ENCODE assay signal across 11 cellular contexts in genomic region chr12:79566452-79566851, GRCh38.
A peak's percentile ranks its signal among the peaks of the same experiment; 100 is the strongest.
DNase-seq lines count a peak whose midpoint lies in the region; ATAC-seq, FAIRE-seq and TF ChIP-seq lines count a peak whose summit lies in the region.
"Had no signal": no experiment of that assay in that cellular context is flagged by ENCODE, and none has a peak within 500 bp of the region (broad histone marks: within the 10 kb centered on the region; RNA-seq: fewer than 3 reads in every experiment).

No MANE protein-coding gene starts in this region.

- H3K36me3 ChIP-seq in breast epithelium (peaks cover 3% of the 10 kb centered on the region), endothelial cell of umbilical vein (ENCODE audit: control insufficient read depth in 2 of 2, extremely low read depth in 1 of 2, insufficient read depth in 2 of 2, low read length in 2 of 2) (peaks cover 0 to 4% of the 10 kb centered on the region in 2 experiments), spleen (peaks cover 0 to 15% (median 0%) of the 10 kb centered on the region in 6 donors)
- H3K36me3 ChIP-seq: SJCRH30 had no signal

- ATAC-seq in natural killer cell treated with Interleukin-12 subunit alpha and Interleukin-12 subunit beta and Interleukin-15 and Interleukin-18, amount 100 ng/mL, for 72 hours, result no peak
- no peak for ATAC-seq in GM18519 (IDR thresholded peaks at IDR 0.05; ENCODE audit: low FRiP score, unreplicated experiment)
- ATAC-seq: effector memory CD8-positive, alpha-beta T cell had no signal

- H3K4me3 Mint-ChIP-seq in MCF 10A (ENCODE audit: unreplicated experiment) (no peak overlapping the region), mesothelial cell of epicardium (no peak overlapping the region)
- H3K4me3 Mint-ChIP-seq in natural killer cell treated with Interleukin-12 subunit alpha and Interleukin-12 subunit beta and Interleukin-15 and Interleukin-18, amount 100 ng/mL, for 72 hours, result no peak overlapping the region
- H3K4me3 Mint-ChIP-seq: effector memory CD8-positive, alpha-beta T cell had no signal

- 52 to 71% (median 58%) methylated on average over 3 of the region's 3 CpGs for WGBS in spleen, 5 donors

- H3K36me3 Mint-ChIP-seq in MCF 10A (ENCODE audit: insufficient read depth, unreplicated experiment), result peaks cover 56% of the 10 kb centered on the region
- peaks cover 43% of the 10 kb centered on the region for H3K36me3 Mint-ChIP-seq in mesothelial cell of epicardium
- H3K36me3 Mint-ChIP-seq in natural killer cell treated with Interleukin-12 subunit alpha and Interleukin-12 subunit beta and Interleukin-15 and Interleukin-18, amount 100 ng/mL, for 72 hours, result no peaks in the 10 kb centered on the region

- intact Hi-C loops in MCF 10A (cut with micrococcal nuclease), result no loop called here
- intact Hi-C loops in breast epithelium (cut with DNase I; ENCODE audit: low total_unique reads), result loop anchor here (10.0 kb wide), 1 partner anchor 128 kb away; the partner anchor contains the start of gene PAWR
- intact Hi-C loops in endothelial cell of umbilical vein (cut with micrococcal nuclease), result loop anchor here (1.0 to 5.0 kb wide), 2 partner anchors 19 to 56 kb away; no protein-coding TSS in a partner anchor
- intact Hi-C loops in spleen (cut with DNase I; ENCODE audit: low total_unique reads), result no loop called here

- H3K27me3 Mint-ChIP-seq in MCF 10A (ENCODE audit: insufficient read depth, unreplicated experiment) (no peaks in the 10 kb centered on the region), mesothelial cell of epicardium (ENCODE audit: low read depth) (no peaks in the 10 kb centered on the region)
- no peaks in the 10 kb centered on the region for H3K27me3 Mint-ChIP-seq in natural killer cell treated with Interleukin-12 subunit alpha and Interleukin-12 subunit beta and Interleukin-15 and Interleukin-18, amount 100 ng/mL, for 72 hours

- H3K79me2 ChIP-seq in endothelial cell of umbilical vein (ENCODE audit: control insufficient read depth, insufficient read depth, low read length), result peaks cover 3% of the 10 kb centered on the region

- H4K20me1 ChIP-seq in endothelial cell of umbilical vein (replicated peaks; ENCODE audit: control insufficient read depth, extremely low read depth, insufficient read depth, low read length), result no peaks in the 10 kb centered on the region

- H3K27ac ChIP-seq in breast epithelium (peak overlapping the region in 1 of 2 donors; percentile 14), endothelial cell of umbilical vein (ENCODE audit: insufficient read depth, low read depth, low read length) (peak overlapping the region; percentile 65), spleen (no peak overlapping the region)
- H3K27ac ChIP-seq: SJCRH30 had no signal

- POLR2A ChIA-PET in MCF 10A (lab: Yijun Ruan, JAX) (interaction anchor here (0.6 to 1.5 kb wide), 6 partner anchors 9 to 158 kb away, joined by 3 to 6 read pairs (median 4); partner anchors contain the start of gene PAWR), endothelial cell of umbilical vein (lab: Charles Lee) (interaction anchor here (0.6 to 0.7 kb wide), 3 partner anchors 19 to 442 kb away, joined by 3 to 4 read pairs (median 3); no protein-coding TSS in a partner anchor)

- H3K4me1 Mint-ChIP-seq in MCF 10A (ENCODE audit: insufficient read depth, unreplicated experiment) (peaks cover 14% of the 10 kb centered on the region), mesothelial cell of epicardium (peaks cover 12% of the 10 kb centered on the region)
- H3K4me1 Mint-ChIP-seq in natural killer cell treated with Interleukin-12 subunit alpha and Interleukin-12 subunit beta and Interleukin-15 and Interleukin-18, amount 100 ng/mL, for 72 hours (ENCODE audit: low read depth in 2 of 2), result no peaks in the 10 kb centered on the region

- DNase-seq in MCF 10A (ENCODE audit: unreplicated experiment), result no peak
- no peak for DNase-seq in breast epithelium (ENCODE audit: low spot score in 2 of 2)
- peak; percentile 89 for DNase-seq in endothelial cell of umbilical vein (ENCODE audit: low read depth, low spot score)
- no peak for DNase-seq in mesothelial cell of epicardium (ENCODE audit: low spot score in 2 of 2, unreplicated experiment in 2 of 2)
- no peak for DNase-seq in spleen
- DNase-seq in natural killer cell treated with Interleukin-12 subunit alpha and Interleukin-12 subunit beta and Interleukin-15 and Interleukin-18, amount 100 ng/mL, for 72 hours (ENCODE audit: low spot score), result no peak
- no peak for DNase-seq in NCI-H510A treated with DMSO at 0.1 percent for 48 hours (lab: John Stamatoyannopoulos, UW)
- DNase-seq: effector memory CD8-positive, alpha-beta T cell; SJCRH30 had no signal

- H3K27me3 ChIP-seq in breast epithelium, result no peaks in the 10 kb centered on the region
- no peaks in the 10 kb centered on the region for H3K27me3 ChIP-seq in endothelial cell of umbilical vein (ENCODE audit: control insufficient read depth in 2 of 2, insufficient read depth in 2 of 2, low read length in 2 of 2)
- no peaks in the 10 kb centered on the region for H3K27me3 ChIP-seq in spleen (replicated peaks in 1 of 7)
- H3K27me3 ChIP-seq: SJCRH30 had no signal

- H3K9me1 ChIP-seq in endothelial cell of umbilical vein (replicated peaks; ENCODE audit: control insufficient read depth, extremely low read depth, insufficient read depth, low read length), result no peaks in the 10 kb centered on the region

- H3K9me3 ChIP-seq in breast epithelium (peaks cover 7 to 8% of the 10 kb centered on the region in 2 donors), endothelial cell of umbilical vein (replicated peaks; ENCODE audit: control insufficient read depth, insufficient read depth, low read length) (peaks cover 3% of the 10 kb centered on the region), spleen (peaks cover 0 to 27% (median 17%) of the 10 kb centered on the region in 8 donors)
- H3K9me3 ChIP-seq: SJCRH30 had no signal

- CTCF ChIA-PET in MCF 10A (lab: Yijun Ruan, JAX) (interaction anchor here (0.6 to 1.7 kb wide), 7 partner anchors 9 to 172 kb away, joined by 3 to 7 read pairs (median 5); no protein-coding TSS in a partner anchor), endothelial cell of umbilical vein (lab: Charles Lee) (interaction anchor here (0.8 to 2.4 kb wide), 9 partner anchors 8 to 620 kb away, joined by 3 to 9 read pairs (median 3); partner anchors contain the start of gene PAWR)

- dilution Hi-C loops in endothelial cell of umbilical vein (cut with MboI; ENCODE audit: extremely low pct_ligation_motif_present, low sequenced_read_pairs), result no loop called here

- H3K4me3 ChIP-seq in breast epithelium (no peak overlapping the region), endothelial cell of umbilical vein (replicated peaks in 1 of 3; ENCODE audit: insufficient read depth in 1 of 3, low read depth in 1 of 3, low read length in 3 of 3) (no peak overlapping the region), spleen (no peak overlapping the region)
- H3K4me3 ChIP-seq: SJCRH30 had no signal

- peak overlapping the region; percentile 36 for H3K9ac ChIP-seq in endothelial cell of umbilical vein (replicated peaks; ENCODE audit: extremely low read depth, insufficient read depth, low read length)

- FAIRE-seq in endothelial cell of umbilical vein (lab: Jason Lieb, UNC), result peak; percentile 90
- FAIRE-seq: G401.6 had no signal

- no TSS peak for BruUV-seq in MCF 10A (replicated peaks; lab: Mats Ljungman, UMichigan)
- BruUV-seq in endothelial cell of umbilical vein (replicated peaks; lab: Mats Ljungman, UMichigan), result no TSS peak

- TF ChIP-seq CTCF in MCF 10A (IDR thresholded peaks at IDR 0.05; ENCODE audit: unreplicated experiment) (no peak), breast epithelium (IDR thresholded peaks at IDR 0.05) (no peak), endothelial cell of umbilical vein (IDR thresholded peaks at IDR 0.05; ENCODE audit: extremely low read depth in 1 of 2, insufficient read depth in 1 of 2, low read depth in 1 of 2, low read length in 2 of 2) (no peak), mesothelial cell of epicardium (IDR thresholded peaks at IDR 0.05; ENCODE audit: unreplicated experiment) (no peak), spleen (IDR thresholded peaks at IDR 0.05 in 8 of 11, conservative IDR thresholded peaks at IDR 0.05 in 3 of 11) (no peak)

- H2AFZ ChIP-seq in endothelial cell of umbilical vein (ENCODE audit: low read depth, low read length), result no peak overlapping the region

- H3K27ac Mint-ChIP-seq in MCF 10A (ENCODE audit: low read depth, unreplicated experiment) (peak overlapping the region; percentile 50), mesothelial cell of epicardium (peak overlapping the region; percentile 73)
- H3K27ac Mint-ChIP-seq in natural killer cell treated with Interleukin-12 subunit alpha and Interleukin-12 subunit beta and Interleukin-15 and Interleukin-18, amount 100 ng/mL, for 72 hours, result no peak overlapping the region
- H3K27ac Mint-ChIP-seq: effector memory CD8-positive, alpha-beta T cell had no signal

- TF ChIP-seq POLR2A in breast epithelium (IDR thresholded peaks at IDR 0.05) (no peak), endothelial cell of umbilical vein (IDR thresholded peaks at IDR 0.05; ENCODE audit: low read depth, low read length) (peak; percentile 53), spleen (IDR thresholded peaks at IDR 0.05) (no peak)

- H3K9me3 Mint-ChIP-seq in MCF 10A (ENCODE audit: unreplicated experiment), result no peaks in the 10 kb centered on the region
- peaks cover 20% of the 10 kb centered on the region for H3K9me3 Mint-ChIP-seq in mesothelial cell of epicardium
- H3K9me3 Mint-ChIP-seq in natural killer cell treated with Interleukin-12 subunit alpha and Interleukin-12 subunit beta and Interleukin-15 and Interleukin-18, amount 100 ng/mL, for 72 hours, result no peaks in the 10 kb centered on the region

- no peaks in the 10 kb centered on the region for H3K4me1 ChIP-seq in breast epithelium
- peaks cover 28% of the 10 kb centered on the region for H3K4me1 ChIP-seq in endothelial cell of umbilical vein (ENCODE audit: control insufficient read depth, extremely low read depth, insufficient read depth, low read length)
- H3K4me1 ChIP-seq in spleen, result peaks cover 0 to 3% (median 0%) of the 10 kb centered on the region in 6 donors
- H3K4me1 ChIP-seq: SJCRH30 had no signal

- H3K4me2 ChIP-seq in endothelial cell of umbilical vein (ENCODE audit: insufficient read depth, low read length), result peak overlapping the region; percentile 58

TF ChIP-seq in endothelial cell of umbilical vein, 7 proteins besides CTCF, POLR2A, EP300 and RAD21 (continues in another document):
- TF ChIP-seq POLR2AphosphoS5 (IDR thresholded peaks at IDR 0.05; ENCODE audit: insufficient read depth, low read depth, low read length) (peak; percentile 85), MAX (IDR thresholded peaks at IDR 0.05; ENCODE audit: insufficient read depth, insufficient read length) (no peak), EZH2 (IDR thresholded peaks at IDR 0.05; ENCODE audit: borderline replicate concordance, low read depth, low read length, severe bottlenecking) (no peak), JUN (IDR thresholded peaks at IDR 0.05; ENCODE audit: borderline replicate concordance, insufficient read depth, insufficient read length, low read depth) (peak; percentile 43), FOS (IDR thresholded peaks at IDR 0.05; ENCODE audit: borderline replicate concordance, insufficient read depth, low read length) (no peak), MYC (IDR thresholded peaks at IDR 0.05; ENCODE audit: low read depth, low read length) (no peak)

Comparison
In these comparisons a context has a peak if more than half of its experiments do, and no peak if none do; other contexts are left out.
1. intact Hi-C loops: an anchor here in breast epithelium (10.0 kb wide) and endothelial cell of umbilical vein (1.0 to 5.0 kb wide); none called in MCF 10A and spleen.
2. H3K27ac Mint-ChIP-seq: peak in MCF 10A (single experiment) and mesothelial cell of epicardium (single experiment); none in natural killer cell treated with Interleukin-12 subunit alpha and Interleukin-12 subunit beta and Interleukin-15 and Interleukin-18, amount 100 ng/mL, for 72 hours (0 of 2).